Comparison of ENCODE assay signal across 17 cellular contexts in genomic region chr18:36189486-36189885, GRCh38.
"Had no signal": no experiment of that assay in that cellular context is flagged by ENCODE, and none has a peak within 500 bp of the region (broad histone marks: within the 10 kb centered on the region; RNA-seq: fewer than 3 reads in every experiment).

No MANE protein-coding gene starts in this region.

- H3K9me3 ChIP-seq: heart left ventricle, lower lobe of right lung, neutrophil, tibial artery, vagina had no signal

- DNase-seq: activated CD4-positive, alpha-beta T cell treated with anti-CD3 and anti-CD28 coated beads for 1 hour; activated CD4-positive, alpha-beta T cell treated with anti-CD3 and anti-CD28 coated beads, Interleukin-2, amount 50 U/mL, for 4 hours; activated T-cell treated with anti-CD3 and anti-CD28 coated beads for 4 hours; amygdala; dorsolateral prefrontal cortex; endodermal cell; heart left ventricle; left colon; lower lobe of right lung; posterior cingulate gyrus; retina; stimulated activated CD4-positive, alpha-beta T cell treated with anti-CD3 and anti-CD28 coated beads, Interleukin-4, amount 100 ng/mL, for 1 hour; stimulated activated naive CD4-positive, alpha-beta T cell; tibial artery had no signal

- H3K27ac ChIP-seq: dorsolateral prefrontal cortex, heart left ventricle, lower lobe of right lung, neutrophil, tibial artery, vagina, VCaP had no signal

- H3K4me3 ChIP-seq: dorsolateral prefrontal cortex, heart left ventricle, lower lobe of right lung, tibial artery, vagina had no signal

- H3K27me3 ChIP-seq: tibial artery, vagina had no signal

- H3K36me3 ChIP-seq: heart left ventricle, lower lobe of right lung, neutrophil, tibial artery, vagina had no signal

- ATAC-seq: heart left ventricle, left colon, lower lobe of right lung had no signal
